In the genomic region with DNA sequence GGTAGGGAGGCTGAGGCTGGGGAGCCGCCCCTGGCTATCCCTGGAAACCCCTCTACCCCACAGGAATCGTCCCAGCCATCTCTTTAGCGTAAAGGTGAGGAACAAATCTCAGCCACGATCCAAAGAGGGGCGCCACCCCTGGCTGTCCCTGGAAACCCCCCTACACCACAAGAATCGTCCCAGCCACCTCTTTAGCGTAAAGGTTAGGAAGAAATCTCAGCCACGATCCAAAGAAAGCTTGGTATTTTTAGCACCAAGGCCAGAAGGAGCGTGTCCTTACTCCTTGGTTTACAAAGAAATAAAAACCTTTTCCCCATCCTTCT, we compare ENCODE assay signal across 8 cellular contexts. TPM values are rescaled to one million over a fixed set of nuclear protein-coding genes. Genes with fewer than 3 reads are reported as not detected.
DNase-seq lines count a peak whose midpoint lies in the region; ATAC-seq and TF ChIP-seq lines count a peak whose summit lies in the region.

No MANE protein-coding gene starts in this region.

- intact Hi-C loops in ascending aorta (cut with DNase I) = loop anchor here (2.0 kb wide), 1 partner anchor 67 kb away; no protein-coding TSS in a partner anchor
- intact Hi-C loops in left lung (cut with DNase I) = no loop called here

- H3K4me1 Mint-ChIP-seq in T-helper 1 cell treated with Interleukin-12 subunit alpha and Interleukin-12 subunit beta and Interleukin-4 antibody, amounts not matched to agents 30 μg/mL and 1 μg/mL, for 36 hours (ENCODE audit: low read depth) = peaks cover 31% of the 10 kb centered on the region

- H3K9me3 Mint-ChIP-seq in T-helper 1 cell treated with Interleukin-12 subunit alpha and Interleukin-12 subunit beta and Interleukin-4 antibody, amounts not matched to agents 30 μg/mL and 1 μg/mL, for 36 hours = no peaks in the 10 kb centered on the region

- H3K27ac ChIP-seq in ascending aorta (peak overlapping the region; percentile 87 to 89), left lung (peak overlapping the region; percentile 82 to 91), temporal lobe (ENCODE audit: low read depth, low read length) (peak overlapping the region; percentile 91)

- DNase-seq in T-helper 1 cell (no peak), ascending aorta (ENCODE audit: low spot score in 2 of 2) (no peak), left lung (no peak), NCI-H1436 treated with DMSO at 0.1 percent for 48 hours (lab: John Stamatoyannopoulos, UW) (no peak), NCI-H1417 treated with DMSO at 0.1 percent for 48 hours (lab: John Stamatoyannopoulos, UW) (no peak)

- H3K27me3 ChIP-seq in ascending aorta (no peaks in the 10 kb centered on the region), left lung (no peaks in the 10 kb centered on the region)

- peak overlapping the region; percentile 77 for H3K4me3 Mint-ChIP-seq in T-helper 1 cell treated with Interleukin-12 subunit alpha and Interleukin-12 subunit beta and Interleukin-4 antibody, amounts not matched to agents 30 μg/mL and 1 μg/mL, for 36 hours

- no peaks in the 10 kb centered on the region for H3K27me3 Mint-ChIP-seq in T-helper 1 cell treated with Interleukin-12 subunit alpha and Interleukin-12 subunit beta and Interleukin-4 antibody, amounts not matched to agents 30 μg/mL and 1 μg/mL, for 36 hours (ENCODE audit: low read depth)

- no peak for ATAC-seq in left lung
- no peak for ATAC-seq in GM21737 (IDR thresholded peaks at IDR 0.05; ENCODE audit: unreplicated experiment)

- TF ChIP-seq CTCF in ascending aorta (IDR thresholded peaks at IDR 0.05) = no peak
- no peak for TF ChIP-seq CTCF in left lung (IDR thresholded peaks at IDR 0.05)

- H3K4me1 ChIP-seq in ascending aorta (peaks cover 3 to 12% of the 10 kb centered on the region in 2 donors), left lung (peaks cover 31 to 67% of the 10 kb centered on the region in 2 donors)

- peaks cover 20% of the 10 kb centered on the region for H3K36me3 Mint-ChIP-seq in T-helper 1 cell treated with Interleukin-12 subunit alpha and Interleukin-12 subunit beta and Interleukin-4 antibody, amounts not matched to agents 30 μg/mL and 1 μg/mL, for 36 hours (ENCODE audit: low read depth)

- peak overlapping the region; percentile 23 for H3K27ac Mint-ChIP-seq in T-helper 1 cell treated with Interleukin-12 subunit alpha and Interleukin-12 subunit beta and Interleukin-4 antibody, amounts not matched to agents 30 μg/mL and 1 μg/mL, for 36 hours

- peak overlapping the region; percentile 41 to 64 for H3K4me3 ChIP-seq in ascending aorta
- H3K4me3 ChIP-seq in left lung = peak overlapping the region; percentile 12 to 44

- H3K36me3 ChIP-seq in ascending aorta (no peaks in the 10 kb centered on the region), left lung (no peaks in the 10 kb centered on the region)

- H3K9me3 ChIP-seq in ascending aorta (no peaks in the 10 kb centered on the region), left lung (peaks cover 0 to 4% of the 10 kb centered on the region in 2 donors)

RNA-seq across cellular contexts. Expression of a gene that starts 0.8 kb away (rescaled TPM):
- total RNA-seq in ascending aorta (161 TPM), left lung (100 to 1,000 TPM; 116 to 158 TPM), temporal lobe (27.8 TPM)

RNA-seq across cellular contexts. Expression of a gene that starts 45.0 kb away (rescaled TPM):
- total RNA-seq in ascending aorta = 22.7 TPM
- total RNA-seq in left lung = 10 to 100 TPM; 46.2 to 50.1 TPM
- 68.6 TPM for total RNA-seq in temporal lobe
